12 cellular contexts compared by ENCODE assay signal in genomic region chr6:38552136-38552535, GRCh38.
DNase-seq lines count a peak whose midpoint lies in the region; ATAC-seq and TF ChIP-seq lines count a peak whose summit lies in the region.
"Had no signal": no experiment of that assay in that cellular context is flagged by ENCODE, and none has a peak within 500 bp of the region (broad histone marks: within the 10 kb centered on the region; RNA-seq: fewer than 3 reads in every experiment).

No MANE protein-coding gene starts in this region.

- H3K9me3 Mint-ChIP-seq in activated B cell treated with CpG ODN at 0.5 μM for 24 hours: peaks cover 3% of the 10 kb centered on the region
- H3K9me3 Mint-ChIP-seq: CD4-positive, alpha-beta memory T cell had no signal

- TF ChIP-seq CTCF in GM10266 (IDR thresholded peaks at IDR 0.05; ENCODE audit: control insufficient read depth, insufficient read depth, low read depth, missing control alignments) (no peak), activated B cell treated with CpG ODN at 0.5 μM for 24 hours (IDR thresholded peaks at IDR 0.05) (no peak), vagina (IDR thresholded peaks at IDR 0.05) (no peak), gastrocnemius medialis (IDR thresholded peaks at IDR 0.05 in 4 of 5, conservative IDR thresholded peaks at IDR 0.05 in 1 of 5) (no peak)

- intact Hi-C loops in activated B cell treated with CpG ODN at 0.5 μM for 24 hours (cut with micrococcal nuclease): loop anchor here (1.0 to 5.0 kb wide), 2 partner anchors 20 to 120 kb away; no protein-coding TSS in a partner anchor
- intact Hi-C loops in vagina (cut with DNase I): no loop called here
- intact Hi-C loops in gastrocnemius medialis (cut with DNase I; ENCODE audit: low total_unique reads): no loop called here

- H3K9me3 ChIP-seq in vagina (no peaks in the 10 kb centered on the region), gastrocnemius medialis (no peaks in the 10 kb centered on the region)

- TF ChIP-seq POLR2A in vagina (IDR thresholded peaks at IDR 0.05) (no peak), gastrocnemius medialis (IDR thresholded peaks at IDR 0.05) (no peak)

- CTCF ChIA-PET in activated B cell treated with CpG ODN at 0.5 μM for 24 hours (lab: Charles Lee): no interaction called here

- H3K4me1 ChIP-seq in vagina (no peaks in the 10 kb centered on the region), gastrocnemius medialis (peaks cover 13 to 28% of the 10 kb centered on the region in 2 donors)

- H3K4me1 Mint-ChIP-seq in activated B cell treated with CpG ODN at 0.5 μM for 24 hours: peaks cover 6% of the 10 kb centered on the region

- no peak overlapping the region for H3K27ac Mint-ChIP-seq in activated B cell treated with CpG ODN at 0.5 μM for 24 hours
- H3K27ac Mint-ChIP-seq: CD4-positive, alpha-beta memory T cell had no signal

- POLR2A ChIA-PET in activated B cell treated with CpG ODN at 0.5 μM for 24 hours (lab: Charles Lee): interaction anchor here (0.6 kb wide), 2 partner anchors 730 to 854 kb away, joined by 4 to 5 read pairs; no protein-coding TSS in a partner anchor

- H3K27me3 ChIP-seq in vagina (no peaks in the 10 kb centered on the region), gastrocnemius medialis (no peaks in the 10 kb centered on the region)

- H3K4me3 ChIP-seq in vagina (no peak overlapping the region), gastrocnemius medialis (no peak overlapping the region)
- H3K4me3 ChIP-seq: lung had no signal

- ATAC-seq in GM21423 (IDR thresholded peaks at IDR 0.05; ENCODE audit: unreplicated experiment): peak; percentile 83
- peak; percentile 65 for ATAC-seq in HG03469 (IDR thresholded peaks at IDR 0.05; ENCODE audit: unreplicated experiment)
- ATAC-seq in activated B cell treated with CpG ODN at 0.5 μM for 24 hours (ENCODE audit: low read depth): peak; percentile 97
- no peak for ATAC-seq in gastrocnemius medialis
- no peak for ATAC-seq in HG03520 (IDR thresholded peaks at IDR 0.05; ENCODE audit: unreplicated experiment)

- H3K36me3 Mint-ChIP-seq in activated B cell treated with CpG ODN at 0.5 μM for 24 hours (ENCODE audit: low read depth): peaks cover 15% of the 10 kb centered on the region

- no peak overlapping the region for H3K4me3 Mint-ChIP-seq in activated B cell treated with CpG ODN at 0.5 μM for 24 hours
- H3K4me3 Mint-ChIP-seq: CD4-positive, alpha-beta memory T cell had no signal

- H3K36me3 ChIP-seq in vagina: no peaks in the 10 kb centered on the region
- H3K36me3 ChIP-seq in gastrocnemius medialis: no peaks in the 10 kb centered on the region

- no peak overlapping the region for H3K27ac ChIP-seq in vagina
- no peak overlapping the region for H3K27ac ChIP-seq in gastrocnemius medialis

- DNase-seq in GM10266 (ENCODE audit: extremely low spot score): peak; percentile 65
- no peak for DNase-seq in activated B cell treated with CpG ODN at 0.5 μM for 24 hours
- no peak for DNase-seq in vagina (ENCODE audit: extremely low spot score in 2 of 2)
- DNase-seq in gastrocnemius medialis: no peak
- no peak for DNase-seq in mucosa of gallbladder (ENCODE audit: low spot score)
- DNase-seq: CD4-positive, alpha-beta memory T cell; cerebellar nuclear complex; NCI-H2107 had no signal

- no peaks in the 10 kb centered on the region for H3K27me3 Mint-ChIP-seq in activated B cell treated with CpG ODN at 0.5 μM for 24 hours
- H3K27me3 Mint-ChIP-seq: CD4-positive, alpha-beta memory T cell had no signal

- in situ Hi-C loops in gastrocnemius medialis (cut with MboI; ENCODE audit: low sequenced_read_pairs in 4 of 4): no loop called here

Comparison
In these comparisons a context has a peak if more than half of its experiments do, and no peak if none do; other contexts are left out.
1. ATAC-seq: peak in GM21423 (single experiment), HG03469 (single experiment) and activated B cell treated with CpG ODN at 0.5 μM for 24 hours (single experiment); none in gastrocnemius medialis (0 of 2) and HG03520 (single experiment).